14 cellular contexts compared by ENCODE assay signal in the genomic region with DNA sequence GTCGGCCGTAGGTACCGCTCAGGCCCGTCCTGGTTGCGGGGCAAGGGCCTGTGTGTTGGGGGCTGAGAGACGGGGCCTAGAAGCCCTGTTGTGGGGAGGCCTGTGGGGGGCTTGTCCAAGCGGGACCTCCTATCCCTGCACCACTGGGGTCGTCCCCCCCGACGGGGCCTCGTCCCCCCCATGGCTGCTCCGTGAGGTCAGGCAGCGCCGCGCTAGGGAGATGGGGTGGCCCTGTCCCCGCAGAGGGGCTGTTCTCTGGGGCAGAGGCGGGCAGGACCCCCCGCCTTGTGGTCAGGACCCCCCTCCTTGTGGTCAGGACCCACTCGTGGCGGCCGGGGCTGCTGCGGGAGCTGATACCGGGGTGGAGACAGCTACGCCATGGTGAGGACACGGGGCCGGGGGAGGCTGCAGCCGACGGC. TPM values are rescaled to one million over a fixed set of nuclear protein-coding genes. Genes with fewer than 3 reads are reported as not detected.
A peak's percentile ranks its signal among the peaks of the same experiment; 100 is the strongest.
DNase-seq lines count a peak whose midpoint lies in the region; ATAC-seq, FAIRE-seq and TF ChIP-seq lines count a peak whose summit lies in the region.
"Had no signal": no experiment of that assay in that cellular context is flagged by ENCODE, and none has a peak within 500 bp of the region (broad histone marks: within the 10 kb centered on the region; RNA-seq: fewer than 3 reads in every experiment).

No MANE protein-coding gene starts in this region.

- dilution Hi-C loops in endothelial cell of umbilical vein (cut with MboI; ENCODE audit: extremely low pct_ligation_motif_present, low sequenced_read_pairs), result no loop called here

- no peaks in the 10 kb centered on the region for H3K4me1 ChIP-seq in endothelial cell of umbilical vein (ENCODE audit: control insufficient read depth, extremely low read depth, insufficient read depth, low read length)
- H3K4me1 ChIP-seq in lower lobe of right lung, result peaks cover 11% of the 10 kb centered on the region

- TF ChIP-seq CTCF in endothelial cell of umbilical vein (IDR thresholded peaks at IDR 0.05; ENCODE audit: extremely low read depth in 1 of 2, insufficient read depth in 1 of 2, low read depth in 1 of 2, low read length in 2 of 2) (no peak), lower lobe of right lung (IDR thresholded peaks at IDR 0.05) (no peak)

- H3K4me3 ChIP-seq in endothelial cell of umbilical vein (replicated peaks in 1 of 3; ENCODE audit: insufficient read depth in 1 of 3, low read depth in 1 of 3, low read length in 3 of 3), result no peak overlapping the region
- H3K4me3 ChIP-seq in lower lobe of right lung, result peak overlapping the region; percentile 30

- TF ChIP-seq POLR2A in endothelial cell of umbilical vein (IDR thresholded peaks at IDR 0.05; ENCODE audit: low read depth, low read length), result no peak

- H2AFZ ChIP-seq in endothelial cell of umbilical vein (ENCODE audit: low read depth, low read length), result peak overlapping the region; percentile 87

- POLR2A ChIA-PET in endothelial cell of umbilical vein (lab: Charles Lee), result no interaction called here

- no peaks in the 10 kb centered on the region for H4K20me1 ChIP-seq in endothelial cell of umbilical vein (replicated peaks; ENCODE audit: control insufficient read depth, extremely low read depth, insufficient read depth, low read length)

- CTCF ChIA-PET in endothelial cell of umbilical vein (lab: Charles Lee), result no interaction called here

- H3K36me3 ChIP-seq in endothelial cell of umbilical vein (ENCODE audit: control insufficient read depth in 2 of 2, extremely low read depth in 1 of 2, insufficient read depth in 2 of 2, low read length in 2 of 2) (no peaks in the 10 kb centered on the region), lower lobe of right lung (peaks cover 7% of the 10 kb centered on the region)

- H3K4me2 ChIP-seq in endothelial cell of umbilical vein (ENCODE audit: insufficient read depth, low read length), result no peak overlapping the region

- peak; percentile 11 for ATAC-seq in Right ventricle myocardium inferior
- ATAC-seq in lower lobe of right lung, result peak; percentile 29 to 32
- no peak for ATAC-seq in GM21423 (IDR thresholded peaks at IDR 0.05; ENCODE audit: unreplicated experiment)

- H3K79me2 ChIP-seq in endothelial cell of umbilical vein (ENCODE audit: control insufficient read depth, insufficient read depth, low read length), result no peaks in the 10 kb centered on the region

- no peak for FAIRE-seq in endothelial cell of umbilical vein (lab: Jason Lieb, UNC)

- DNase-seq in Right ventricle myocardium inferior (ENCODE audit: missing footprints), result peak; percentile 60
- no peak for DNase-seq in cardiac septum (ENCODE audit: low spot score)
- DNase-seq in endothelial cell of umbilical vein (ENCODE audit: low read depth, low spot score), result no peak
- peak; percentile 41 for DNase-seq in lower lobe of right lung
- no peak for DNase-seq in activated effector memory CD4-positive, alpha-beta T cell treated with Interleukin-2 at 50 U/mL for 16 hours
- DNase-seq in NCI-H2196 (lab: John Stamatoyannopoulos, UW; ENCODE audit: unreplicated experiment), result no peak
- no peak for DNase-seq in NCI-H2029 (lab: John Stamatoyannopoulos, UW)
- DNase-seq: Karpas-422; kidney glomerular epithelial cell; NCI-H226; stimulated activated CD4-positive, alpha-beta T cell treated with anti-CD3 and anti-CD28 coated beads, Interleukin-15, amount 100 ng/mL, for 24 hours had no signal

- H3K27ac ChIP-seq in endothelial cell of umbilical vein (ENCODE audit: insufficient read depth, low read depth, low read length), result no peak overlapping the region
- no peak overlapping the region for H3K27ac ChIP-seq in lower lobe of right lung
- H3K27ac ChIP-seq: esophagus muscularis mucosa, vagina had no signal

- no peaks in the 10 kb centered on the region for H3K9me1 ChIP-seq in endothelial cell of umbilical vein (replicated peaks; ENCODE audit: control insufficient read depth, extremely low read depth, insufficient read depth, low read length)

- H3K9me3 ChIP-seq in endothelial cell of umbilical vein (replicated peaks; ENCODE audit: control insufficient read depth, insufficient read depth, low read length) (no peaks in the 10 kb centered on the region), lower lobe of right lung (no peaks in the 10 kb centered on the region)
- H3K9me3 ChIP-seq: esophagus muscularis mucosa, vagina had no signal

- H3K9ac ChIP-seq in endothelial cell of umbilical vein (replicated peaks; ENCODE audit: extremely low read depth, insufficient read depth, low read length), result no peak overlapping the region

- H3K27me3 ChIP-seq in endothelial cell of umbilical vein (ENCODE audit: control insufficient read depth in 2 of 2, insufficient read depth in 2 of 2, low read length in 2 of 2), result peaks cover 0 to 3% of the 10 kb centered on the region in 2 experiments
- peaks cover 22% of the 10 kb centered on the region for H3K27me3 ChIP-seq in lower lobe of right lung (ENCODE audit: low read depth)
- H3K27me3 ChIP-seq: vagina had no signal

- intact Hi-C loops in Right ventricle myocardium inferior (cut with DNase I), result no loop called here
- intact Hi-C loops in cardiac septum (cut with DNase I), result no loop called here
- intact Hi-C loops in endothelial cell of umbilical vein (cut with micrococcal nuclease), result no loop called here
- intact Hi-C loops in lower lobe of right lung (cut with DNase I), result no loop called here

- BruUV-seq in endothelial cell of umbilical vein (replicated peaks; lab: Mats Ljungman, UMichigan), result no TSS peak

TF ChIP-seq in endothelial cell of umbilical vein, 7 proteins besides CTCF, POLR2A, EP300 and RAD21:
- no peak for TF ChIP-seq POLR2AphosphoS5 (IDR thresholded peaks at IDR 0.05; ENCODE audit: insufficient read depth, low read depth, low read length)
- TF ChIP-seq EZH2 (IDR thresholded peaks at IDR 0.05; ENCODE audit: borderline replicate concordance, low read depth, low read length, severe bottlenecking), result no peak
- no peak for TF ChIP-seq FOS (IDR thresholded peaks at IDR 0.05; ENCODE audit: borderline replicate concordance, insufficient read depth, low read length)

RNA-seq across cellular contexts. Expression of a gene that starts 12.1 kb away (rescaled TPM):
- total RNA-seq in Right ventricle myocardium inferior, result 51.4 TPM
- total RNA-seq in cardiac septum, result 35.3 TPM
- 62.1 and 63.5 TPM in 2 replicates for total RNA-seq in endothelial cell of umbilical vein
- 39.1 and 40.4 TPM in 2 replicates for polyA plus RNA-seq in endothelial cell of umbilical vein
- 28.7 and 38.5 TPM in 2 replicates for polyA plus RNA-seq in endothelial cell of umbilical vein (2011; cell fraction: cytosol; rRNA removed)
- 32.2 and 34.8 TPM in 2 replicates for polyA plus RNA-seq in endothelial cell of umbilical vein (2011; cell fraction: nucleus; rRNA removed)
- 27.7 and 38.8 TPM in 2 replicates for polyA plus RNA-seq in endothelial cell of umbilical vein (2012)
- 21.0 and 27.8 TPM in 2 replicates for polyA minus RNA-seq in endothelial cell of umbilical vein
- polyA minus RNA-seq in endothelial cell of umbilical vein (2011; cell fraction: cytosol; rRNA and poly(A)+ RNA removed), result 17.6 TPM
- 11.4 and 15.5 TPM in 2 replicates for polyA minus RNA-seq in endothelial cell of umbilical vein (2011; cell fraction: nucleus; rRNA and poly(A)+ RNA removed)
- 47.1 TPM for total RNA-seq in lower lobe of right lung

RNA-seq across cellular contexts. Expression of a gene that starts 49.6 kb away (rescaled TPM):
- 6.1 TPM for total RNA-seq in Right ventricle myocardium inferior
- 3.4 TPM for total RNA-seq in cardiac septum
- 13.5 and 16.8 TPM in 2 replicates for total RNA-seq in endothelial cell of umbilical vein
- 11.7 and 12.3 TPM in 2 replicates for polyA plus RNA-seq in endothelial cell of umbilical vein
- 9.0 and 9.3 TPM in 2 replicates for polyA plus RNA-seq in endothelial cell of umbilical vein (2011; cell fraction: cytosol; rRNA removed)
- polyA plus RNA-seq in endothelial cell of umbilical vein (2011; cell fraction: nucleus; rRNA removed), result 22.3 and 23.8 TPM in 2 replicates
- 7.0 and 13.9 TPM in 2 replicates for polyA plus RNA-seq in endothelial cell of umbilical vein (2012)
- 13.8 and 20.0 TPM in 2 replicates for polyA minus RNA-seq in endothelial cell of umbilical vein
- polyA minus RNA-seq in endothelial cell of umbilical vein (2011; cell fraction: cytosol; rRNA and poly(A)+ RNA removed), result 21.9 TPM
- 7.5 and 15.1 TPM in 2 replicates for polyA minus RNA-seq in endothelial cell of umbilical vein (2011; cell fraction: nucleus; rRNA and poly(A)+ RNA removed)
- 23.7 TPM for total RNA-seq in lower lobe of right lung

RNA-seq across cellular contexts. Expression of a gene that starts 56.0 kb away (rescaled TPM):
- total RNA-seq in Right ventricle myocardium inferior (164 TPM), cardiac septum (128 TPM), endothelial cell of umbilical vein (29.2 and 33.6 TPM in 2 replicates), lower lobe of right lung (11.2 TPM)
- polyA plus RNA-seq in endothelial cell of umbilical vein, result 18.9 and 19.1 TPM in 2 replicates
- 11.3 and 13.8 TPM in 2 replicates for polyA plus RNA-seq in endothelial cell of umbilical vein (2011; cell fraction: cytosol; rRNA removed)
- polyA plus RNA-seq in endothelial cell of umbilical vein (2011; cell fraction: nucleus; rRNA removed), result 59.1 and 61.8 TPM in 2 replicates
- 13.1 and 24.4 TPM in 2 replicates for polyA plus RNA-seq in endothelial cell of umbilical vein (2012)
- polyA minus RNA-seq in endothelial cell of umbilical vein, result 11.5 and 16.0 TPM in 2 replicates
- polyA minus RNA-seq in endothelial cell of umbilical vein (2011; cell fraction: cytosol; rRNA and poly(A)+ RNA removed), result 24.2 TPM
- 18.9 and 30.7 TPM in 2 replicates for polyA minus RNA-seq in endothelial cell of umbilical vein (2011; cell fraction: nucleus; rRNA and poly(A)+ RNA removed)

Comparison
In these comparisons a context has a peak if more than half of its experiments do, and no peak if none do; other contexts are left out.
1. DNase-seq: peak in Right ventricle myocardium inferior (single experiment) and lower lobe of right lung (single experiment); none in cardiac septum (single experiment), endothelial cell of umbilical vein (single experiment), activated effector memory CD4-positive, alpha-beta T cell treated with Interleukin-2 at 50 U/mL for 16 hours (single experiment), NCI-H2196 (single experiment) and NCI-H2029 (single experiment).